2 cellular contexts compared by ENCODE assay signal in genomic region chr5:96084874-96085545, GRCh38.
TF ChIP-seq lines count a peak whose summit lies in the region.

No MANE protein-coding gene starts in this region.

TF ChIP-seq in IMR-90, 13 proteins besides CTCF, POLR2A, EP300 and RAD21:
- TF ChIP-seq ELK1 (IDR thresholded peaks at IDR 0.05; ENCODE audit: borderline replicate concordance, low read depth, low read length) (no peak), MAZ (IDR thresholded peaks at IDR 0.05; ENCODE audit: borderline replicate concordance, low read depth, low read length) (no peak), MXI1 (IDR thresholded peaks at IDR 0.05; ENCODE audit: borderline replicate concordance, low read depth, low read length) (no peak), RCOR1 (IDR thresholded peaks at IDR 0.05; ENCODE audit: insufficient replicate concordance, low read length) (no peak), BHLHE40 (IDR thresholded peaks at IDR 0.05; ENCODE audit: low read depth, low read length) (no peak), NFE2L2 (IDR thresholded peaks at IDR 0.05; ENCODE audit: low read depth, low read length) (no peak), CEBPB (IDR thresholded peaks at IDR 0.05; ENCODE audit: low read depth, low read length) (no peak), FOS (IDR thresholded peaks at IDR 0.05; ENCODE audit: low read depth, low read length) (no peak), MAFK (IDR thresholded peaks at IDR 0.05; ENCODE audit: low read depth, low read length) (no peak)

TF ChIP-seq in HepG2, 621 proteins besides CTCF, POLR2A, EP300 and RAD21:
- TF ChIP-seq ZFP91 (CRISPR knock-in tag; IDR thresholded peaks at IDR 0.05; ENCODE audit: borderline replicate concordance), result no peak
- TF ChIP-seq GABPB1 (CRISPR knock-in tag; IDR thresholded peaks at IDR 0.05), result no peak
- TF ChIP-seq ZNF619 (CRISPR knock-in tag; IDR thresholded peaks at IDR 0.05), result no peak
- TF ChIP-seq ZBTB34 (CRISPR knock-in tag; IDR thresholded peaks at IDR 0.05), result no peak
- TF ChIP-seq ZNF407 (CRISPR knock-in tag; IDR thresholded peaks at IDR 0.05; ENCODE audit: not compliant biosample characterization), result no peak
- no peak for TF ChIP-seq LBX2 (CRISPR knock-in tag; IDR thresholded peaks at IDR 0.05; ENCODE audit: borderline replicate concordance)
- no peak for TF ChIP-seq ZNF513 (CRISPR knock-in tag; conservative IDR thresholded peaks at IDR 0.05)
- no peak for TF ChIP-seq PBX3 (CRISPR knock-in tag; IDR thresholded peaks at IDR 0.05; ENCODE audit: borderline replicate concordance)
- TF ChIP-seq ELF3 (CRISPR knock-in tag; IDR thresholded peaks at IDR 0.05), result peak; percentile 17; the same call in 1 of the 2 replicates
